In the genomic region with DNA sequence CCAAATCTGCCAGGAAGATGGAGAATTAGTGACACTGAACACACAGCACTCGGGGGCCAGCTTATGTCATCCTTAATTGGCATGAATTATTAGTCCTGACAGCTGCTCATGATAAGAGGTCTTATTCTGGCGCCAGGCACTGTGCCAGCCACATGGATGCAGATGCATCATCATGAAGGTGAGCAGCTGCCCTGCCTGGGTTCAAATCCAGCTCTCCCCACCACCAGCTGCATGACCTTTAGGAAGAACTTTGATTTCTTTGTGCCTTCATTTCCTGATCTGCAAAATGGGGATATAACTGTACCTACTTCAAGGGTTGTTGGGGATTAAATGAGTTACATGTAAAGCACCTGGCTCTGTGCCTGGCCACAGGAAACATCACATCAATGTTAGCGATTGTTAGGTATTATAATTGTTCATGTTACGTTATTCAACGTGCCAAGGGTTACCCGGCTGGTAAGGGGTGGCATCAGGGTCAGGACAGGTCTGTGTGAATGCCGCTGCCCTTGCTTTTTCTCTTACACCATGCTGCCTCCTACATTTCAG, we compare ENCODE assay signal across 1 cellular context.
TF ChIP-seq lines count a peak whose summit lies in the region.

No MANE protein-coding gene starts in this region.

TF ChIP-seq in IMR-90, 13 proteins besides CTCF, POLR2A, EP300 and RAD21:
- no peak for TF ChIP-seq MXI1 (IDR thresholded peaks at IDR 0.05; ENCODE audit: borderline replicate concordance, low read depth, low read length)
- no peak for TF ChIP-seq RFX5 (IDR thresholded peaks at IDR 0.05; ENCODE audit: low read depth, low read length)
- TF ChIP-seq RCOR1 (IDR thresholded peaks at IDR 0.05; ENCODE audit: insufficient replicate concordance, low read length) = no peak
